In genomic region chr2:49291619-49292018, GRCh38 we compare ENCODE assay signal across 8 cellular contexts.
"Had no signal": no experiment of that assay in that cellular context is flagged by ENCODE, and none has a peak within 500 bp of the region (broad histone marks: within the 10 kb centered on the region; RNA-seq: fewer than 3 reads in every experiment).

No MANE protein-coding gene starts in this region.

- H3K27ac Mint-ChIP-seq: H9, IgD-negative memory B cell had no signal

- H3K27me3 Mint-ChIP-seq: IgD-negative memory B cell had no signal

- H3K4me2 ChIP-seq: KMS-11 had no signal

- DNase-seq: GOT3, H9, HCEC 1CT, KBM-7 had no signal

- H3K4me1 Mint-ChIP-seq: IgD-negative memory B cell had no signal

- H3K9me3 Mint-ChIP-seq: H9 had no signal

- H3K4me3 Mint-ChIP-seq: H9, IgD-negative memory B cell had no signal

- H3K9ac ChIP-seq: KMS-11 had no signal

- H3K27ac ChIP-seq: HL-60, KMS-11 had no signal

- ATAC-seq: HepG2 had no signal
